ENCODE assay signal across 8 cellular contexts in genomic region chr7:74606909-74607255, GRCh38. TPM values are rescaled to one million over a fixed set of nuclear protein-coding genes. Genes with fewer than 3 reads are reported as not detected.
DNase-seq lines count a peak whose midpoint lies in the region; ATAC-seq and TF ChIP-seq lines count a peak whose summit lies in the region.

No MANE protein-coding gene starts in this region.

- H3K27ac Mint-ChIP-seq in chondrocyte (ENCODE audit: unreplicated experiment) = no peak overlapping the region

- H2AFZ ChIP-seq in ACC112 (ENCODE audit: low read length, unreplicated experiment) = peak overlapping the region; percentile 90

- H3K4me3 Mint-ChIP-seq in chondrocyte (ENCODE audit: unreplicated experiment) = peak overlapping the region; percentile 56

- H3K4me3 ChIP-seq in ACC112 (ENCODE audit: low read depth, low read length) (peak overlapping the region; percentile 70), HUES48 (ENCODE audit: low read depth, low read length) (peak overlapping the region; percentile 49), muscle layer of colon (ENCODE audit: low read depth in 1 of 2, low read length in 2 of 2) (peak overlapping the region; percentile 35 to 50)

- TF ChIP-seq CTCF in chondrocyte (IDR thresholded peaks at IDR 0.05) = no peak

- H3K27me3 ChIP-seq in ACC112 (ENCODE audit: insufficient read depth, low read length) (no peaks in the 10 kb centered on the region), HUES48 (ENCODE audit: control insufficient read depth, insufficient read depth, low read length) (no peaks in the 10 kb centered on the region), muscle layer of colon (ENCODE audit: control insufficient read depth in 1 of 2, insufficient read depth in 2 of 2, low read length in 2 of 2) (no peaks in the 10 kb centered on the region)

- H3K27me3 Mint-ChIP-seq in chondrocyte (ENCODE audit: low read depth) = no peaks in the 10 kb centered on the region

- H3K4me1 ChIP-seq in ACC112 (ENCODE audit: control insufficient read depth, insufficient read depth, low read length, unreplicated experiment) = peaks cover 12% of the 10 kb centered on the region
- no peaks in the 10 kb centered on the region for H3K4me1 ChIP-seq in HUES48 (ENCODE audit: control insufficient read depth, insufficient read depth, low read length)
- H3K4me1 ChIP-seq in muscle layer of colon (ENCODE audit: insufficient read depth, low read length) = peaks cover 9% of the 10 kb centered on the region

- H3K27ac ChIP-seq in ACC112 (ENCODE audit: low read depth, low read length) (no peak overlapping the region), HUES48 (ENCODE audit: low read depth, low read length) (no peak overlapping the region), muscle layer of colon (ENCODE audit: low read depth, low read length) (peak overlapping the region; percentile 70)

- no peaks in the 10 kb centered on the region for H3K79me2 ChIP-seq in ACC112 (ENCODE audit: control insufficient read depth, insufficient read depth, low read length, unreplicated experiment)

- ATAC-seq in GM21529 (IDR thresholded peaks at IDR 0.05; ENCODE audit: unreplicated experiment) (no peak), HG03045 (IDR thresholded peaks at IDR 0.05; ENCODE audit: unreplicated experiment) (no peak)

- H3K36me3 ChIP-seq in ACC112 (ENCODE audit: insufficient read depth, low read length) = no peaks in the 10 kb centered on the region
- H3K36me3 ChIP-seq in HUES48 (ENCODE audit: control insufficient read depth, insufficient read depth, low read length) = peaks cover 7% of the 10 kb centered on the region; the same call in 1 of the 2 replicates
- H3K36me3 ChIP-seq in muscle layer of colon (ENCODE audit: insufficient read depth, low read length) = no peaks in the 10 kb centered on the region

- H3K9me3 ChIP-seq in HUES48 (ENCODE audit: control insufficient read depth, insufficient read depth, low read length) = no peaks in the 10 kb centered on the region
- no peaks in the 10 kb centered on the region for H3K9me3 ChIP-seq in muscle layer of colon (ENCODE audit: low read length)

- DNase-seq in chondrocyte (ENCODE audit: low spot score) (no peak), midbrain (lab: John Stamatoyannopoulos, UW) (no peak)
- DNase-seq in activated CD4-positive, CD25-positive, alpha-beta regulatory T cell (lab: John Stamatoyannopoulos, UW) = no peak

- H3K9ac ChIP-seq in HUES48 (ENCODE audit: low read depth, low read length) = no peak overlapping the region
- H3K9ac ChIP-seq in muscle layer of colon (ENCODE audit: low read length) = no peak overlapping the region

- peaks cover 2% of the 10 kb centered on the region for H3K36me3 Mint-ChIP-seq in chondrocyte (ENCODE audit: low read depth)

- H3K4me1 Mint-ChIP-seq in chondrocyte (ENCODE audit: low read depth) = peaks cover 28% of the 10 kb centered on the region

- H3K9me3 Mint-ChIP-seq in chondrocyte (ENCODE audit: low read depth) = no peaks in the 10 kb centered on the region

RNA-seq across cellular contexts. Expression of gene GTF2I, which starts 50.6 kb away (rescaled TPM):
- 157 to 234 TPM (median 160 TPM) in 3 replicates for total RNA-seq in chondrocyte
